11 cellular contexts compared by ENCODE assay signal in the genomic region with DNA sequence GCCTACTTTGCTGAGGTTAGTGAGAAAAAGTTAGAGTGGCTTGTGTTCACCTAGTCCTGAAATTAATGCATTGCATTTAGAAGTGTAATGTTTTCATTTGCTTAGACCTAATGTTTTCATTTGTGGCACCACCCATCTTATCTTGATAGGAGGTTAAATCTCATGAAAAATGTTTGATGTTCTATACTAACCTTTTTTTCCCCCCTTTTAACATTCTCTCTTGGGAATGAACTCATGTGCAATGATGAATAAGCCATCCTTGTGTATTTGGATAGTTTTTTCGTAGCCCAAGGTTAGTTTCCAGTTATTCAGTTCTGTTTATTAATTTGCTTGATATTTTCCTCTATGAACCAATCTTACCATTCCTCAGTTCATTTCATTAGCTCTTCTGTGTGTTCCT. TPM values are rescaled to one million over a fixed set of nuclear protein-coding genes. Genes with fewer than 3 reads are reported as not detected.
A peak's percentile ranks its signal among the peaks of the same experiment; 100 is the strongest.
DNase-seq lines count a peak whose midpoint lies in the region; ATAC-seq and TF ChIP-seq lines count a peak whose summit lies in the region.
"Had no signal": no experiment of that assay in that cellular context is flagged by ENCODE, and none has a peak within 500 bp of the region (broad histone marks: within the 10 kb centered on the region; RNA-seq: fewer than 3 reads in every experiment).

No MANE protein-coding gene starts in this region.

- no peak for TF ChIP-seq CTCF in activated CD8-positive, alpha-beta T cell treated with anti-CD3 and anti-CD28 coated beads for 36 hours (IDR thresholded peaks at IDR 0.05)
- TF ChIP-seq CTCF in foreskin fibroblast (IDR thresholded peaks at IDR 0.05; ENCODE audit: low read depth, low read length) = no peak

- peaks cover 12% of the 10 kb centered on the region for H3K36me3 Mint-ChIP-seq in activated CD8-positive, alpha-beta T cell treated with anti-CD3 and anti-CD28 coated beads for 36 hours (ENCODE audit: low read depth)
- peaks cover 15% of the 10 kb centered on the region for H3K36me3 Mint-ChIP-seq in activated CD8-positive, alpha-beta T cell treated with anti-CD3 and anti-CD28 coated beads, Interleukin-2, amount 10 ng/mL, durations not matched to agents 7 days and 5 days (ENCODE audit: low read depth)
- H3K36me3 Mint-ChIP-seq in T-helper 2 cell treated with Interferon-gamma antibody and Interleukin-4, amounts not matched to agents 5 μg/mL and 100 μg/mL, for 36 hours (ENCODE audit: low read depth) = peaks cover 34% of the 10 kb centered on the region
- peaks cover 19% of the 10 kb centered on the region for H3K36me3 Mint-ChIP-seq in stimulated activated effector memory CD8-positive, alpha-beta T cell treated with anti-CD3 and anti-CD28 coated beads, Interleukin-12 subunit alpha, Interleukin-12 subunit beta, amount 100 ng/mL, for 72 hours

- H3K36me3 ChIP-seq in MG63 = peaks cover 35% of the 10 kb centered on the region

- H3K4me3 Mint-ChIP-seq in activated CD8-positive, alpha-beta T cell treated with anti-CD3 and anti-CD28 coated beads for 36 hours = peak overlapping the region; percentile 48
- no peak overlapping the region for H3K4me3 Mint-ChIP-seq in activated CD8-positive, alpha-beta T cell treated with anti-CD3 and anti-CD28 coated beads, Interleukin-2, amount 10 ng/mL, durations not matched to agents 7 days and 5 days
- peak overlapping the region; percentile 64 for H3K4me3 Mint-ChIP-seq in T-helper 2 cell treated with Interferon-gamma antibody and Interleukin-4, amounts not matched to agents 5 μg/mL and 100 μg/mL, for 36 hours
- peak overlapping the region; percentile 87 for H3K4me3 Mint-ChIP-seq in stimulated activated effector memory CD8-positive, alpha-beta T cell treated with anti-CD3 and anti-CD28 coated beads, Interleukin-12 subunit alpha, Interleukin-12 subunit beta, amount 100 ng/mL, for 72 hours

- POLR2A ChIA-PET in activated CD8-positive, alpha-beta T cell treated with anti-CD3 and anti-CD28 coated beads for 36 hours (lab: Charles Lee) = interaction anchor here (1.1 kb wide), 1 partner anchor 32 kb away, joined by 4 read pairs; no protein-coding TSS in a partner anchor
- POLR2A ChIA-PET in activated CD8-positive, alpha-beta T cell treated with anti-CD3 and anti-CD28 coated beads, Interleukin-2, amount 10 ng/mL, durations not matched to agents 7 days and 5 days (lab: Charles Lee) = no interaction called here

- peak overlapping the region; percentile 39 for H3K27ac Mint-ChIP-seq in activated CD8-positive, alpha-beta T cell treated with anti-CD3 and anti-CD28 coated beads for 36 hours
- no peak overlapping the region for H3K27ac Mint-ChIP-seq in activated CD8-positive, alpha-beta T cell treated with anti-CD3 and anti-CD28 coated beads, Interleukin-2, amount 10 ng/mL, durations not matched to agents 7 days and 5 days
- H3K27ac Mint-ChIP-seq in T-helper 2 cell treated with Interferon-gamma antibody and Interleukin-4, amounts not matched to agents 5 μg/mL and 100 μg/mL, for 36 hours = peak overlapping the region; percentile 2
- peak overlapping the region; percentile 78 for H3K27ac Mint-ChIP-seq in stimulated activated effector memory CD8-positive, alpha-beta T cell treated with anti-CD3 and anti-CD28 coated beads, Interleukin-12 subunit alpha, Interleukin-12 subunit beta, amount 100 ng/mL, for 72 hours

- no peaks in the 10 kb centered on the region for H3K27me3 Mint-ChIP-seq in activated CD8-positive, alpha-beta T cell treated with anti-CD3 and anti-CD28 coated beads for 36 hours
- peaks cover 2% of the 10 kb centered on the region for H3K27me3 Mint-ChIP-seq in activated CD8-positive, alpha-beta T cell treated with anti-CD3 and anti-CD28 coated beads, Interleukin-2, amount 10 ng/mL, durations not matched to agents 7 days and 5 days (ENCODE audit: low read depth)
- peaks cover 4% of the 10 kb centered on the region for H3K27me3 Mint-ChIP-seq in T-helper 2 cell treated with Interferon-gamma antibody and Interleukin-4, amounts not matched to agents 5 μg/mL and 100 μg/mL, for 36 hours (ENCODE audit: low read depth)

- no peaks in the 10 kb centered on the region for H3K9me3 Mint-ChIP-seq in activated CD8-positive, alpha-beta T cell treated with anti-CD3 and anti-CD28 coated beads for 36 hours
- H3K9me3 Mint-ChIP-seq in activated CD8-positive, alpha-beta T cell treated with anti-CD3 and anti-CD28 coated beads, Interleukin-2, amount 10 ng/mL, durations not matched to agents 7 days and 5 days (ENCODE audit: insufficient read depth) = no peaks in the 10 kb centered on the region
- no peaks in the 10 kb centered on the region for H3K9me3 Mint-ChIP-seq in T-helper 2 cell treated with Interferon-gamma antibody and Interleukin-4, amounts not matched to agents 5 μg/mL and 100 μg/mL, for 36 hours
- H3K9me3 Mint-ChIP-seq in stimulated activated effector memory CD8-positive, alpha-beta T cell treated with anti-CD3 and anti-CD28 coated beads, Interleukin-12 subunit alpha, Interleukin-12 subunit beta, amount 100 ng/mL, for 72 hours = no peaks in the 10 kb centered on the region

- no peak for DNase-seq in activated CD8-positive, alpha-beta T cell treated with anti-CD3 and anti-CD28 coated beads for 36 hours
- no peak for DNase-seq in activated CD8-positive, alpha-beta T cell treated with anti-CD3 and anti-CD28 coated beads, Interleukin-2, amount 10 ng/mL, durations not matched to agents 7 days and 5 days
- no peak for DNase-seq in T-helper 2 cell treated with Interferon-gamma antibody and Interleukin-4, amounts not matched to agents 5 μg/mL and 100 μg/mL, for 36 hours (ENCODE audit: low spot score)
- DNase-seq in foreskin fibroblast (peak in 1 of 2 donors; percentile 23), MG63 (no peak), SKM-1 (lab: John Stamatoyannopoulos, UW; ENCODE audit: unreplicated experiment) (no peak), ecto neural progenitor cell (ENCODE audit: low spot score) (no peak)
- no peak for DNase-seq in stimulated activated effector memory CD8-positive, alpha-beta T cell treated with anti-CD3 and anti-CD28 coated beads, Interleukin-12 subunit alpha, Interleukin-12 subunit beta, amount 100 ng/mL, for 72 hours (ENCODE audit: low spot score in 2 of 2)
- DNase-seq: activated CD8-positive, alpha-beta memory T cell treated with anti-CD3 and anti-CD28 coated beads, Interleukin-2, amount 50 U/mL, for 4 hours; SHP77 had no signal

- H3K4me3 ChIP-seq in foreskin fibroblast (ENCODE audit: low read depth in 1 of 2, low read length in 2 of 2) = peak overlapping the region; percentile 70 to 96
- no peak overlapping the region for H3K4me3 ChIP-seq in MG63

- no peak for ATAC-seq in activated CD8-positive, alpha-beta T cell treated with anti-CD3 and anti-CD28 coated beads for 36 hours
- ATAC-seq in activated CD8-positive, alpha-beta T cell treated with anti-CD3 and anti-CD28 coated beads, Interleukin-2, amount 10 ng/mL, durations not matched to agents 7 days and 5 days = no peak
- no peak for ATAC-seq in stimulated activated effector memory CD8-positive, alpha-beta T cell treated with anti-CD3 and anti-CD28 coated beads, Interleukin-12 subunit alpha, Interleukin-12 subunit beta, amount 100 ng/mL, for 72 hours
- ATAC-seq: left lobe of liver had no signal

- CTCF ChIA-PET in activated CD8-positive, alpha-beta T cell treated with anti-CD3 and anti-CD28 coated beads for 36 hours (lab: Charles Lee) = interaction anchor here (0.7 kb wide), 1 partner anchor 297 kb away, joined by 3 read pairs; no protein-coding TSS in a partner anchor
- CTCF ChIA-PET in activated CD8-positive, alpha-beta T cell treated with anti-CD3 and anti-CD28 coated beads, Interleukin-2, amount 10 ng/mL, durations not matched to agents 7 days and 5 days (lab: Charles Lee) = interaction anchor here (1.7 kb wide), 1 partner anchor 20 kb away, joined by 4 read pairs; no protein-coding TSS in a partner anchor

- H3K9me3 ChIP-seq in MG63 = no peaks in the 10 kb centered on the region

- intact Hi-C loops in activated CD8-positive, alpha-beta T cell treated with anti-CD3 and anti-CD28 coated beads for 36 hours (cut with micrococcal nuclease) = no loop called here

- H3K4me1 Mint-ChIP-seq in activated CD8-positive, alpha-beta T cell treated with anti-CD3 and anti-CD28 coated beads for 36 hours (ENCODE audit: low read depth) = peaks cover 45% of the 10 kb centered on the region
- H3K4me1 Mint-ChIP-seq in activated CD8-positive, alpha-beta T cell treated with anti-CD3 and anti-CD28 coated beads, Interleukin-2, amount 10 ng/mL, durations not matched to agents 7 days and 5 days (ENCODE audit: low read depth) = peaks cover 32% of the 10 kb centered on the region
- peaks cover 32% of the 10 kb centered on the region for H3K4me1 Mint-ChIP-seq in T-helper 2 cell treated with Interferon-gamma antibody and Interleukin-4, amounts not matched to agents 5 μg/mL and 100 μg/mL, for 36 hours (ENCODE audit: low read depth)
- peaks cover 42% of the 10 kb centered on the region for H3K4me1 Mint-ChIP-seq in stimulated activated effector memory CD8-positive, alpha-beta T cell treated with anti-CD3 and anti-CD28 coated beads, Interleukin-12 subunit alpha, Interleukin-12 subunit beta, amount 100 ng/mL, for 72 hours

- H3K27me3 ChIP-seq in MG63 = no peaks in the 10 kb centered on the region

RNA-seq across cellular contexts. Expression of a gene that starts 2.8 kb away (rescaled TPM):
- 10 to 100 TPM; 12.6 to 16.6 TPM for total RNA-seq in activated CD8-positive, alpha-beta T cell treated with anti-CD3 and anti-CD28 coated beads for 36 hours
- 10 to 100 TPM; 15.2 to 17.6 TPM for total RNA-seq in activated CD8-positive, alpha-beta T cell treated with anti-CD3 and anti-CD28 coated beads, Interleukin-2, amount 10 ng/mL, durations not matched to agents 7 days and 5 days
- total RNA-seq in MG63 (2014; rRNA removed; shearing (Covaris generic); ENCODE audit: low replicate concordance) = 7.1 and 9.4 TPM in 2 replicates
